3 cellular contexts compared by ENCODE assay signal in genomic region chr2:220678943-220679342, GRCh38.
"Had no signal": no experiment of that assay in that cellular context is flagged by ENCODE, and none has a peak within 500 bp of the region (broad histone marks: within the 10 kb centered on the region; RNA-seq: fewer than 3 reads in every experiment).

No MANE protein-coding gene starts in this region.

- ATAC-seq: GM12878 had no signal

- DNase-seq: GDM1, GF-D8 had no signal

- H3K4me3 ChIP-seq: GM12878 had no signal
